8 cellular contexts compared by ENCODE assay signal in genomic region chr6:13924949-13925881, GRCh38. TPM values are rescaled to one million over a fixed set of nuclear protein-coding genes. Genes with fewer than 3 reads are reported as not detected.
A peak's percentile ranks its signal among the peaks of the same experiment; 100 is the strongest.
DNase-seq lines count a peak whose midpoint lies in the region; ATAC-seq and TF ChIP-seq lines count a peak whose summit lies in the region.

Gene RNF182, plus strand, starts transcription at chr6:13924952. Its CDS starts 52,168 bp downstream, at chr6:13977120.

- peak within 1 kb of the TSS; percentile 46 for H3K9ac ChIP-seq in NT2/D1 (ENCODE audit: insufficient read length, low read depth)

- H3K4me3 Mint-ChIP-seq in brain, result peak within 1 kb of the TSS; percentile 93 to 97 (median 93)
- H3K4me3 Mint-ChIP-seq in stimulated activated naive CD8-positive, alpha-beta T cell treated with anti-CD3 and anti-CD28 coated beads, Interleukin-15, Interleukin-2, amounts not matched to agents 100 ng/mL and 50 ng/mL, for 24 hours, result peak within 1 kb of the TSS; percentile 81

- DNase-seq in activated gamma-delta T cell (lab: John Stamatoyannopoulos, UW), result peak; percentile 10
- no peak for DNase-seq in activated gamma-delta T cell treated with Interleukin-2 at 50 U/mL for 16 hours
- DNase-seq in NT2/D1 (ENCODE audit: low read depth, low spot score), result no peak
- DNase-seq in kidney epithelial cell (ENCODE audit: low read depth), result no peak

- H3K4me1 ChIP-seq in NT2/D1 (ENCODE audit: insufficient read depth, insufficient read length), result no peaks in the 10 kb centered on the region

- ATAC-seq in HG03045 (IDR thresholded peaks at IDR 0.05; ENCODE audit: unreplicated experiment) (no peak), HG03196 (IDR thresholded peaks at IDR 0.05; ENCODE audit: unreplicated experiment) (no peak)

- TF ChIP-seq CTCF in brain (conservative IDR thresholded peaks at IDR 0.05) (no peak), kidney epithelial cell (IDR thresholded peaks at IDR 0.05; ENCODE audit: insufficient read depth, low read length, poor library complexity, severe bottlenecking) (no peak)

- peaks cover 42% of the 10 kb centered on the region for H3K27me3 Mint-ChIP-seq in brain
- peaks cover 63% of the 10 kb centered on the region for H3K27me3 Mint-ChIP-seq in stimulated activated naive CD8-positive, alpha-beta T cell treated with anti-CD3 and anti-CD28 coated beads, Interleukin-15, Interleukin-2, amounts not matched to agents 100 ng/mL and 50 ng/mL, for 24 hours

- H3K27me3 ChIP-seq in NT2/D1 (ENCODE audit: insufficient read depth, insufficient read length) (peaks cover 27% of the 10 kb centered on the region), kidney epithelial cell (ENCODE audit: control insufficient read depth, insufficient read depth, low read length) (no peaks in the 10 kb centered on the region)

- H3K9me3 ChIP-seq in NT2/D1 (ENCODE audit: insufficient read depth, low read length), result no peaks in the 10 kb centered on the region

- peak within 1 kb of the TSS; percentile 93 to 97 (median 95) for H3K27ac Mint-ChIP-seq in brain
- H3K27ac Mint-ChIP-seq in stimulated activated naive CD8-positive, alpha-beta T cell treated with anti-CD3 and anti-CD28 coated beads, Interleukin-15, Interleukin-2, amounts not matched to agents 100 ng/mL and 50 ng/mL, for 24 hours, result no peak within 1 kb of the TSS

- H3K4me1 Mint-ChIP-seq in brain, result peaks cover 38% of the 10 kb centered on the region
- peaks cover 16% of the 10 kb centered on the region for H3K4me1 Mint-ChIP-seq in stimulated activated naive CD8-positive, alpha-beta T cell treated with anti-CD3 and anti-CD28 coated beads, Interleukin-15, Interleukin-2, amounts not matched to agents 100 ng/mL and 50 ng/mL, for 24 hours (ENCODE audit: low read depth)

- H3K36me3 Mint-ChIP-seq in brain, result no peaks in the 10 kb centered on the region
- H3K36me3 Mint-ChIP-seq in stimulated activated naive CD8-positive, alpha-beta T cell treated with anti-CD3 and anti-CD28 coated beads, Interleukin-15, Interleukin-2, amounts not matched to agents 100 ng/mL and 50 ng/mL, for 24 hours (ENCODE audit: low read depth), result no peaks in the 10 kb centered on the region

- H3K4me3 ChIP-seq in NT2/D1 (ENCODE audit: insufficient read length, low read depth) (peak within 1 kb of the TSS; percentile 59), kidney epithelial cell (ENCODE audit: low read depth, low read length) (peak within 1 kb of the TSS; percentile 62)

- H3K36me3 ChIP-seq in NT2/D1 (ENCODE audit: insufficient read depth, insufficient read length, low read length) (no peaks in the 10 kb centered on the region), kidney epithelial cell (ENCODE audit: control insufficient read depth, insufficient read depth, low read length) (no peaks in the 10 kb centered on the region)

- H3K9me3 Mint-ChIP-seq in brain, result peaks cover 0 to 4% (median 0%) of the 10 kb centered on the region in 5 experiments
- no peaks in the 10 kb centered on the region for H3K9me3 Mint-ChIP-seq in stimulated activated naive CD8-positive, alpha-beta T cell treated with anti-CD3 and anti-CD28 coated beads, Interleukin-15, Interleukin-2, amounts not matched to agents 100 ng/mL and 50 ng/mL, for 24 hours

RNA-seq across cellular contexts. Expression of gene RNF182, which starts in this region (rescaled TPM):
- 38.1 TPM for polyA plus RNA-seq in brain (ENCODE audit: insufficient read depth, low read depth, low replicate concordance)
- total RNA-seq in kidney epithelial cell, result 7.6 and 8.1 TPM in 2 replicates
